ENCODE assay signal across 9 cellular contexts in the genomic region with DNA sequence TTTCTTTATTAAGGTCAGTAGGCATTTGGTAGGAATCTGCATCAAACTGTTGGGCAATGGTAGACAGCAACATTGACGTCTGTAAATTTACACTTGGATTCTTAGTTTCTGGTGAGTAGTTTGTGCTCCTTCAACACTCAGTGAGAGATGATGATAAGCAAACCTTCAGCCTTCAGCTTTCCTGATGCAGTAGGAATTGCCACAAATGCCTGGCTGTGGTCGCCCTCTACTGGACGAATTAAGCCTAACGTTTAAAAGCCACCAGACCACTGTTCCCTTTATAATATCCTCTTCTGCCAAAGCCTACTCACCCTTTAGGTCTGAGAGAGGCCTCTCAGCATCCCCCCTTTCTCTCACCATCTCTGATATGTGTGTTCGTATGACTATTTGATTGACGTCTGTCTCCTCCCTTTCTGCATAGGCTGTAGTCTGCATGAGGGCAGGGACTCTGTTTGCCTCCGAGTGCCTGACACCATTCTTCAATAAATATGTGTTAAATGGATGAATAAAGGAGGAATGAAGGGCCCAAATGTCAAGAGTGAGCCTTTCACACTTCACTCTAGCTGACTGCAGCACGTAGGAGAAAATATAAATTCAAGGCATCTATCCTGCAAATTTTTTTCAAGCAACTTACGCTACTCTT. TPM values are rescaled to one million over a fixed set of nuclear protein-coding genes. Genes with fewer than 3 reads are reported as not detected.
DNase-seq lines count a peak whose midpoint lies in the region; ATAC-seq, FAIRE-seq and TF ChIP-seq lines count a peak whose summit lies in the region.
"Had no signal": no experiment of that assay in that cellular context is flagged by ENCODE, and none has a peak within 500 bp of the region (broad histone marks: within the 10 kb centered on the region; RNA-seq: fewer than 3 reads in every experiment).

No MANE protein-coding gene starts in this region.

- TF ChIP-seq CTCF in VCaP (conservative IDR thresholded peaks at IDR 0.05) (peak; percentile 91), bronchial epithelial cell (IDR thresholded peaks at IDR 0.05; ENCODE audit: insufficient read depth, low read length, severe bottlenecking) (peak; percentile 89), kidney (IDR thresholded peaks at IDR 0.05; ENCODE audit: borderline replicate concordance, extremely low read depth, insufficient read depth) (peak; percentile 77)

- ATAC-seq in HG02884 (IDR thresholded peaks at IDR 0.05; ENCODE audit: unreplicated experiment), result peak; percentile 68

- TF ChIP-seq POLR2A in GM12892 (IDR thresholded peaks at IDR 0.05; ENCODE audit: low read depth, low read length), result no peak

- FAIRE-seq in GM12892 (lab: Jason Lieb, UNC), result peak; percentile 84
- FAIRE-seq in bronchial epithelial cell (lab: Jason Lieb, UNC), result peak; percentile 60
- FAIRE-seq in kidney (lab: Jason Lieb, UNC), result peak; percentile 33

- no peak overlapping the region for H3K9ac ChIP-seq in kidney (ENCODE audit: low read length in 2 of 2)

- H3K4me3 ChIP-seq in bronchial epithelial cell (ENCODE audit: low read depth, low read length) (no peak overlapping the region), kidney (ENCODE audit: low read length in 2 of 2) (no peak overlapping the region)

- intact Hi-C loops in kidney (cut with DNase I), result loop anchor here (10.0 kb wide), 1 partner anchor 328 kb away; no protein-coding TSS in a partner anchor

- no peak overlapping the region for H3K27ac ChIP-seq in VCaP
- no peak overlapping the region for H3K27ac ChIP-seq in kidney (ENCODE audit: low read depth in 2 of 2, low read length in 2 of 2)

- H3K36me3 ChIP-seq in bronchial epithelial cell (ENCODE audit: control insufficient read depth, insufficient read depth, low read length) (no peaks in the 10 kb centered on the region), kidney (ENCODE audit: control insufficient read depth in 1 of 2, insufficient read depth in 2 of 2, low read length in 2 of 2) (no peaks in the 10 kb centered on the region)

- peaks cover 4% of the 10 kb centered on the region for H3K27me3 ChIP-seq in bronchial epithelial cell (ENCODE audit: control insufficient read depth, insufficient read depth, low read length)

- DNase-seq in 8988T (peak; percentile 10), GM12892 (ENCODE audit: insufficient read length) (peak; percentile 20), NCI-H2029 treated with DMSO at 0.1 percent for 48 hours (lab: John Stamatoyannopoulos, UW) (peak; percentile 5), bronchial epithelial cell (ENCODE audit: low read depth) (peak; percentile 64), kidney (peak; percentile 73)
- DNase-seq in stimulated activated CD4-positive, alpha-beta T cell treated with anti-CD3 and anti-CD28 coated beads, Interleukin-2, amount 100 ng/mL, for 48 hours, result peak; percentile 47 to 52

- H3K4me1 ChIP-seq in kidney (ENCODE audit: control insufficient read depth in 1 of 2, insufficient read depth in 1 of 2, low read depth in 1 of 2, low read length in 2 of 2), result no peaks in the 10 kb centered on the region

- H3K9me3 ChIP-seq in kidney (ENCODE audit: control insufficient read depth in 1 of 2, low read length in 2 of 2), result no peaks in the 10 kb centered on the region

RNA-seq across cellular contexts. Expression of a gene that starts 47.0 kb away (rescaled TPM):
- polyA plus RNA-seq in GM12892 (2012; ENCODE audit: missing spikeins), result 2.5 TPM
- total RNA-seq in bronchial epithelial cell (8.1 and 9.5 TPM in 2 replicates), kidney (13.5 TPM)
- 4.2 TPM for polyA plus RNA-seq in kidney (ENCODE audit: insufficient read depth, low read depth, low replicate concordance)

RNA-seq across cellular contexts. Expression of a gene that starts 52.0 kb away (rescaled TPM):
- not detected for polyA plus RNA-seq in GM12892 (2012; ENCODE audit: missing spikeins)
- total RNA-seq in bronchial epithelial cell (not detected in 2 replicates), kidney (not detected)
- polyA plus RNA-seq in kidney (ENCODE audit: insufficient read depth, low read depth, low replicate concordance), result not detected
- polyA plus RNA-seq: urinary bladder had no signal

RNA-seq across cellular contexts. Expression of a gene that starts 57.3 kb away (rescaled TPM):
- polyA plus RNA-seq in GM12892 (2012; ENCODE audit: missing spikeins), result not detected
- total RNA-seq in bronchial epithelial cell (not detected in 2 replicates), kidney (not detected)
- polyA plus RNA-seq in kidney (ENCODE audit: insufficient read depth, low read depth, low replicate concordance), result not detected
- total RNA-seq: urinary bladder had no signal
- polyA plus RNA-seq: urinary bladder had no signal

Comparison
In these comparisons a context has a peak if more than half of its experiments do, and no peak if none do; other contexts are left out.
1. DNase-seq: peak in every context shown above with its lines; median percentile 73 in kidney; 64 in bronchial epithelial cell; 50 in stimulated activated CD4-positive, alpha-beta T cell treated with anti-CD3 and anti-CD28 coated beads, Interleukin-2, amount 100 ng/mL, for 48 hours; 20 in GM12892; 10 in 8988T; 5 in NCI-H2029 treated with DMSO at 0.1 percent for 48 hours.